In genomic region chr12:90823859-90824258, GRCh38 we compare ENCODE assay signal across 23 cellular contexts.
DNase-seq lines count a peak whose midpoint lies in the region; ATAC-seq and TF ChIP-seq lines count a peak whose summit lies in the region.
"Had no signal": no experiment of that assay in that cellular context is flagged by ENCODE, and none has a peak within 500 bp of the region (broad histone marks: within the 10 kb centered on the region; RNA-seq: fewer than 3 reads in every experiment).

No MANE protein-coding gene starts in this region.

- no peaks in the 10 kb centered on the region for H3K9me3 ChIP-seq in CD4-positive, alpha-beta T cell (ENCODE audit: control insufficient read depth, low read length)
- H3K9me3 ChIP-seq: A549, BE2C had no signal

- CTCF ChIA-PET in WTC11 (lab: Charles Lee) = no interaction called here
- CTCF ChIA-PET in CD4-positive, alpha-beta T cell (lab: Charles Lee) = no interaction called here

- intact Hi-C loops in posterior vena cava (cut with DNase I) = no loop called here
- intact Hi-C loops in CD4-positive, alpha-beta T cell (cut with DNase I, micrococcal nuclease) = no loop called here

- DNase-seq in WTC11 (ENCODE audit: low spot score) (peak; percentile 15), posterior vena cava (ENCODE audit: low spot score) (peak; percentile 75), foreskin melanocyte (no peak), GDM1 (lab: John Stamatoyannopoulos, UW) (no peak)
- no peak for DNase-seq in activated effector memory CD4-positive, alpha-beta T cell treated with anti-CD3 and anti-CD28 coated beads, Interleukin-2, amount 50 U/mL, for 16 hours
- no peak for DNase-seq in CD4-positive, alpha-beta T cell
- DNase-seq: 8988T; ACHN; AML-193; BE2C; Calu3; CD4-positive, alpha-beta memory T cell; COR-L47; DMS153; DND-41; GM23248; H9 had no signal

- H3K27me3 ChIP-seq in CD4-positive, alpha-beta T cell (ENCODE audit: control insufficient read depth, insufficient read depth, low read length) = no peaks in the 10 kb centered on the region
- H3K27me3 ChIP-seq: BE2C; BLaER1 treated with 17β-estradiol and CSF1 and Interleukin-3, amounts not matched to agents 10 nM and 100 nM had no signal

- H3K27ac Mint-ChIP-seq in WTC11 = no peak overlapping the region
- H3K27ac Mint-ChIP-seq in stimulated activated memory B cell treated with anti-CD40 and anti-IgM and Interleukin-4, amounts not matched to agents 10 μg/mL and 1 μg/mL and 100 μg/mL, for 72 hours = no peak overlapping the region
- H3K27ac Mint-ChIP-seq in CD4-positive, alpha-beta T cell = no peak overlapping the region
- H3K27ac Mint-ChIP-seq: CD14-positive monocyte; CD4-positive, alpha-beta memory T cell; H9 had no signal

- H3K4me3 Mint-ChIP-seq in WTC11 = no peak overlapping the region
- H3K4me3 Mint-ChIP-seq in stimulated activated memory B cell treated with anti-CD40 and anti-IgM and Interleukin-4, amounts not matched to agents 10 μg/mL and 1 μg/mL and 100 μg/mL, for 72 hours = no peak overlapping the region
- H3K4me3 Mint-ChIP-seq in CD4-positive, alpha-beta T cell = no peak overlapping the region
- H3K4me3 Mint-ChIP-seq: CD14-positive monocyte; CD4-positive, alpha-beta memory T cell; H9 had no signal

- no peaks in the 10 kb centered on the region for H3K27me3 Mint-ChIP-seq in WTC11 (ENCODE audit: low read depth)
- H3K27me3 Mint-ChIP-seq in stimulated activated memory B cell treated with anti-CD40 and anti-IgM and Interleukin-4, amounts not matched to agents 10 μg/mL and 1 μg/mL and 100 μg/mL, for 72 hours = no peaks in the 10 kb centered on the region
- peaks cover 11% of the 10 kb centered on the region for H3K27me3 Mint-ChIP-seq in CD4-positive, alpha-beta T cell

- no peaks in the 10 kb centered on the region for H3K36me3 Mint-ChIP-seq in WTC11
- no peaks in the 10 kb centered on the region for H3K36me3 Mint-ChIP-seq in stimulated activated memory B cell treated with anti-CD40 and anti-IgM and Interleukin-4, amounts not matched to agents 10 μg/mL and 1 μg/mL and 100 μg/mL, for 72 hours
- H3K36me3 Mint-ChIP-seq in CD4-positive, alpha-beta T cell (ENCODE audit: low read depth) = no peaks in the 10 kb centered on the region
- H3K36me3 Mint-ChIP-seq: CD14-positive monocyte; CD4-positive, alpha-beta memory T cell had no signal

- POLR2A ChIA-PET in WTC11 (lab: Charles Lee) = interaction anchor here (0.6 kb wide), 1 partner anchor 746 kb away, joined by 4 read pairs; no protein-coding TSS in a partner anchor
- POLR2A ChIA-PET in CD4-positive, alpha-beta T cell (lab: Charles Lee) = no interaction called here

- no peak for TF ChIP-seq CTCF in WTC11 (IDR thresholded peaks at IDR 0.05)
- no peak for TF ChIP-seq CTCF in CD4-positive, alpha-beta T cell (IDR thresholded peaks at IDR 0.05)

- peaks cover 7% of the 10 kb centered on the region for H3K9me3 Mint-ChIP-seq in WTC11
- H3K9me3 Mint-ChIP-seq in stimulated activated memory B cell treated with anti-CD40 and anti-IgM and Interleukin-4, amounts not matched to agents 10 μg/mL and 1 μg/mL and 100 μg/mL, for 72 hours = no peaks in the 10 kb centered on the region
- no peaks in the 10 kb centered on the region for H3K9me3 Mint-ChIP-seq in CD4-positive, alpha-beta T cell
- H3K9me3 Mint-ChIP-seq: H9 had no signal

- ATAC-seq in WTC11 = no peak
- ATAC-seq in stimulated activated memory B cell treated with anti-CD40 and anti-IgM and Interleukin-4, amounts not matched to agents 10 μg/mL and 1 μg/mL and 100 μg/mL, for 72 hours = peak; percentile 43
- ATAC-seq in CD4-positive, alpha-beta T cell (ENCODE audit: poor library complexity) = no peak
- ATAC-seq: A549, GM12878, HCT116 had no signal

- peaks cover 3% of the 10 kb centered on the region; the same call in 1 of the 2 replicates for H3K4me1 Mint-ChIP-seq in WTC11
- no peaks in the 10 kb centered on the region for H3K4me1 Mint-ChIP-seq in stimulated activated memory B cell treated with anti-CD40 and anti-IgM and Interleukin-4, amounts not matched to agents 10 μg/mL and 1 μg/mL and 100 μg/mL, for 72 hours
- H3K4me1 Mint-ChIP-seq in CD4-positive, alpha-beta T cell (ENCODE audit: low read depth) = no peaks in the 10 kb centered on the region
- H3K4me1 Mint-ChIP-seq: CD14-positive monocyte; CD4-positive, alpha-beta memory T cell; H9 had no signal

- H3K27ac ChIP-seq in CD4-positive, alpha-beta T cell (ENCODE audit: low read depth, low read length) = no peak overlapping the region
- H3K27ac ChIP-seq: A549; BLaER1 treated with 17β-estradiol and CSF1 and Interleukin-3, amounts not matched to agents 10 nM and 100 nM; GM23248 had no signal

TF ChIP-seq in WTC11, 78 proteins besides CTCF, POLR2A, EP300 and RAD21:
- TF ChIP-seq OVOL2 (CRISPR knock-in tag; IDR thresholded peaks at IDR 0.05; ENCODE audit: borderline replicate concordance) (no peak), NFE2L1 (CRISPR knock-in tag; IDR thresholded peaks at IDR 0.05) (no peak), E2F1 (CRISPR knock-in tag; IDR thresholded peaks at IDR 0.05) (no peak), SOX15 (CRISPR knock-in tag; IDR thresholded peaks at IDR 0.05) (no peak), TEAD4 (CRISPR knock-in tag; IDR thresholded peaks at IDR 0.05) (no peak), CREM (CRISPR knock-in tag; IDR thresholded peaks at IDR 0.05) (no peak), NR2C2 (CRISPR knock-in tag; IDR thresholded peaks at IDR 0.05) (no peak), FOXJ3 (CRISPR knock-in tag; IDR thresholded peaks at IDR 0.05; ENCODE audit: borderline replicate concordance) (no peak), JAZF1 (CRISPR knock-in tag; IDR thresholded peaks at IDR 0.05) (no peak), ZNF423 (CRISPR knock-in tag; IDR thresholded peaks at IDR 0.05) (no peak), ZNF138 (CRISPR knock-in tag; conservative IDR thresholded peaks at IDR 0.05) (no peak), AR (CRISPR knock-in tag; IDR thresholded peaks at IDR 0.05) (no peak), IRF2 (CRISPR knock-in tag; IDR thresholded peaks at IDR 0.05; ENCODE audit: borderline replicate concordance, low read depth) (no peak), ZNF396 (CRISPR knock-in tag; IDR thresholded peaks at IDR 0.05; ENCODE audit: borderline replicate concordance) (no peak)
- TF ChIP-seq, protein P1, sequence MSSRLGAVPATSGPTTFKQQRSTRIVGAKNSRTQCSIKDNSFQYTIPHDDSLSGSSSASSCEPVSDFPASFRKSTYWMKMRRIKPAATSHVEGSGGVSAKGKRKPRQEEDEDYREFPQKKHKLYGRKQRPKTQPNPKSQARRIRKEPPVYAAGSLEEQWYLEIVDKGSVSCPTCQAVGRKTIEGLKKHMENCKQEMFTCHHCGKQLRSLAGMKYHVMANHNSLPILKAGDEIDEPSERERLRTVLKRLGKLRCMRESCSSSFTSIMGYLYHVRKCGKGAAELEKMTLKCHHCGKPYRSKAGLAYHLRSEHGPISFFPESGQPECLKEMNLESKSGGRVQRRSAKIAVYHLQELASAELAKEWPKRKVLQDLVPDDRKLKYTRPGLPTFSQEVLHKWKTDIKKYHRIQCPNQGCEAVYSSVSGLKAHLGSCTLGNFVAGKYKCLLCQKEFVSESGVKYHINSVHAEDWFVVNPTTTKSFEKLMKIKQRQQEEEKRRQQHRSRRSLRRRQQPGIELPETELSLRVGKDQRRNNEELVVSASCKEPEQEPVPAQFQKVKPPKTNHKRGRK (CRISPR knock-in tag; IDR thresholded peaks at IDR 0.05; ENCODE audit: borderline replicate concordance) = no peak
- TF ChIP-seq, protein P2, sequence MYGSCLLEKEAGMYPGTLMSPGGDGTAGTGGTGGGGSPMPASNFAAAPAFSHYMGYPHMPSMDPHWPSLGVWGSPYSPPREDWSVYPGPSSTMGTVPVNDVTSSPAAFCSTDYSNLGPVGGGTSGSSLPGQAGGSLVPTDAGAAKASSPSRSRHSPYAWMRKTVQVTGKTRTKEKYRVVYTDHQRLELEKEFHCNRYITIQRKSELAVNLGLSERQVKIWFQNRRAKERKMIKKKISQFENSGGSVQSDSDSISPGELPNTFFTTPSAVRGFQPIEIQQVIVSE (CRISPR knock-in tag; IDR thresholded peaks at IDR 0.05; ENCODE audit: borderline replicate concordance) = no peak

Comparison
In these comparisons a context has a peak if more than half of its experiments do, and no peak if none do; other contexts are left out.
1. DNase-seq: peak in WTC11 (single experiment) and posterior vena cava (single experiment); none in foreskin melanocyte (single experiment), GDM1 (single experiment), activated effector memory CD4-positive, alpha-beta T cell treated with anti-CD3 and anti-CD28 coated beads, Interleukin-2, amount 50 U/mL, for 16 hours (single experiment) and CD4-positive, alpha-beta T cell (0 of 10).